8 cellular contexts compared by ENCODE assay signal in genomic region chr1:65309317-65310077, GRCh38.
DNase-seq lines count a peak whose midpoint lies in the region; ATAC-seq and TF ChIP-seq lines count a peak whose summit lies in the region.

Gene DNAJC6 (plus strand): TSS chr1:65309543. CDS start chr1:65309746, 203 bp downstream.

- H3K4me3 ChIP-seq in AG04449 (ENCODE audit: low read depth, low read length), result peak within 1 kb of the TSS; percentile 53

- POLR2A ChIA-PET in AG04449 (lab: Yijun Ruan, JAX), result no interaction called here

- TF ChIP-seq CTCF in AG04449 (IDR thresholded peaks at IDR 0.05; ENCODE audit: insufficient read depth, low read length, missing control alignments), result no peak

- DNase-seq in AG04449 (ENCODE audit: low read depth, low spot score), result no peak
- DNase-seq in NCI-H2107 (lab: John Stamatoyannopoulos, UW), result peak; percentile 75
- peak; percentile 21 for DNase-seq in activated CD4-positive, alpha-beta T cell treated with anti-CD3 and anti-CD28 coated beads for 1 hour
- peak; percentile 52 for DNase-seq in cerebellar cortex (ENCODE audit: low spot score)
- DNase-seq in iris pigment epithelial cell (ENCODE audit: low read depth), result peak; percentile 63
- DNase-seq in smooth muscle cell of the brain vasculature (ENCODE audit: low read depth, low spot score), result peak; percentile 28

- peak; percentile 62 for ATAC-seq in GM21423 (IDR thresholded peaks at IDR 0.05; ENCODE audit: unreplicated experiment)
- ATAC-seq in GM18873 (IDR thresholded peaks at IDR 0.05; ENCODE audit: low FRiP score, unreplicated experiment), result no peak

- CTCF ChIA-PET in AG04449 (lab: Yijun Ruan, JAX), result interaction anchor here (0.7 to 1.1 kb wide), 2 partner anchors 109 to 378 kb away, joined by 3 read pairs; no protein-coding TSS in a partner anchor
